ENCODE assay signal across 28 cellular contexts in genomic region chr10:93513091-93513490, GRCh38. TPM values are rescaled to one million over a fixed set of nuclear protein-coding genes. Genes with fewer than 3 reads are reported as not detected.
A peak's percentile ranks its signal among the peaks of the same experiment; 100 is the strongest.
DNase-seq lines count a peak whose midpoint lies in the region; ATAC-seq, FAIRE-seq and TF ChIP-seq lines count a peak whose summit lies in the region.
"Had no signal": no experiment of that assay in that cellular context is flagged by ENCODE, and none has a peak within 500 bp of the region (broad histone marks: within the 10 kb centered on the region; RNA-seq: fewer than 3 reads in every experiment).

No MANE protein-coding gene starts in this region.

- intact Hi-C loops in prostate gland (cut with DNase I): no loop called here

- no peaks in the 10 kb centered on the region for H3K9me3 ChIP-seq in prostate gland
- H3K9me3 ChIP-seq: Caco-2, Peyer's patch had no signal

- FAIRE-seq in RCC 7860 (lab: Jason Lieb, UNC): no peak
- FAIRE-seq: GM12891 had no signal

- TF ChIP-seq CTCF in brain microvascular endothelial cell (IDR thresholded peaks at IDR 0.05; ENCODE audit: low read depth, low read length, missing control alignments) (no peak), GM10266 (IDR thresholded peaks at IDR 0.05; ENCODE audit: control insufficient read depth, insufficient read depth, low read depth, missing control alignments) (no peak), prostate gland (IDR thresholded peaks at IDR 0.05) (no peak)

- peaks cover 0 to 7% (median 0%) of the 10 kb centered on the region in 3 donors for H3K4me1 Mint-ChIP-seq in T-cell

- DNase-seq in NCI-H187 treated with DMSO at 0.1 percent for 48 hours (lab: John Stamatoyannopoulos, UW) (peak; percentile 10), NCI-H187 (lab: John Stamatoyannopoulos, UW) (no peak), NCI-H82 (lab: John Stamatoyannopoulos, UW) (peak; percentile 68), brain microvascular endothelial cell (no peak), T-cell (no peak), GM10266 (ENCODE audit: extremely low spot score) (no peak), prostate gland (ENCODE audit: low spot score) (no peak), RCC 7860 (ENCODE audit: low spot score) (no peak)
- DNase-seq: Caco-2; CD8-positive, alpha-beta T cell; DMS 273 treated with DMSO at 0.1 percent for 48 hours; DMS79; GDM1; NCI-H1092; NCI-H1417 treated with DMSO at 0.1 percent for 48 hours; NCI-H1694 treated with DMSO at 0.1 percent for 48 hours; NCI-H446 treated with DMSO at 0.1 percent for 48 hours; NCI-H526; Peyer's patch; SIG-M5 had no signal

- H3K36me3 ChIP-seq in brain microvascular endothelial cell (replicated peaks) (peaks cover 4% of the 10 kb centered on the region), prostate gland (no peaks in the 10 kb centered on the region)
- H3K36me3 ChIP-seq: Peyer's patch had no signal

- no peaks in the 10 kb centered on the region for H3K36me3 Mint-ChIP-seq in T-cell
- H3K36me3 Mint-ChIP-seq: CD8-positive, alpha-beta T cell; IgD-negative memory B cell had no signal

- no peak overlapping the region for H3K4me3 Mint-ChIP-seq in T-cell
- H3K4me3 Mint-ChIP-seq: B cell; CD8-positive, alpha-beta T cell; IgD-negative memory B cell had no signal

- ATAC-seq in T-cell (replicated peaks in 1 of 4): no peak
- ATAC-seq: CD8-positive, alpha-beta T cell had no signal

- no peaks in the 10 kb centered on the region for H3K27me3 Mint-ChIP-seq in T-cell
- H3K27me3 Mint-ChIP-seq: B cell, IgD-negative memory B cell had no signal

- H3K27ac ChIP-seq in brain microvascular endothelial cell: peak overlapping the region; percentile 53
- H3K27ac ChIP-seq in prostate gland: no peak overlapping the region
- H3K27ac ChIP-seq: 22Rv1, C4-2B, KMS-11, Peyer's patch, SK-N-MC had no signal

- no peaks in the 10 kb centered on the region for H3K4me1 ChIP-seq in prostate gland (replicated peaks)
- H3K4me1 ChIP-seq: Peyer's patch had no signal

- in situ Hi-C loops in brain microvascular endothelial cell (cut with HindIII; ENCODE audit: low pct_ligation_motif_present, low sequenced_read_pairs): no loop called here

- CTCF ChIA-PET in T-cell (lab: Charles Lee): interaction anchor here (0.6 to 4.4 kb wide), 9 partner anchors 9 to 612 kb away, joined by 3 to 37 read pairs (median 4); no protein-coding TSS in a partner anchor

- POLR2A ChIA-PET in T-cell (lab: Charles Lee): no interaction called here

- no peak overlapping the region for H3K27ac Mint-ChIP-seq in T-cell
- H3K27ac Mint-ChIP-seq: B cell; CD8-positive, alpha-beta T cell; IgD-negative memory B cell had no signal

- no peaks in the 10 kb centered on the region for H3K9me3 Mint-ChIP-seq in T-cell
- H3K9me3 Mint-ChIP-seq: CD8-positive, alpha-beta T cell; IgD-negative memory B cell had no signal

- TF ChIP-seq POLR2A in prostate gland (IDR thresholded peaks at IDR 0.05): no peak

- H3K4me3 ChIP-seq in brain microvascular endothelial cell (ENCODE audit: low read depth, low read length) (no peak overlapping the region), prostate gland (no peak overlapping the region)
- H3K4me3 ChIP-seq: Peyer's patch, SK-N-MC had no signal

- WGBS in prostate gland: 3% methylated on average over 1 of the region's 1 CpG

- H3K27me3 ChIP-seq in brain microvascular endothelial cell (replicated peaks) (no peaks in the 10 kb centered on the region), prostate gland (replicated peaks; ENCODE audit: insufficient read depth) (no peaks in the 10 kb centered on the region)
- H3K27me3 ChIP-seq: Peyer's patch had no signal

RNA-seq across cellular contexts. Expression of gene CEP55, which starts 16.7 kb away (rescaled TPM):
- total RNA-seq in T-cell (under 1 TPM; 0.35 to 0.95 (median 0.49) TPM), prostate gland (1 to 10 TPM in 1 of 2 donors, under 1 TPM in 1; 0.14 to 4.7 TPM)

RNA-seq across cellular contexts. Expression of gene MYOF, which starts 31.0 kb away (rescaled TPM):
- total RNA-seq in T-cell (1 to 10 TPM in 1 of 5 donors, under 1 TPM in 4; 0.65 to 1.1 (median 0.86) TPM), prostate gland (10 to 100 TPM; 84.4 to 85.0 TPM)
- total RNA-seq: CD8-positive, alpha-beta T cell had no signal

RNA-seq across cellular contexts. Expression of gene FFAR4, which starts 53.4 kb away (rescaled TPM):
- total RNA-seq in T-cell (not detected), prostate gland (under 1 TPM in 1 of 2 donors, not detected in 1; 0.18 TPM)
- total RNA-seq: B cell; CD8-positive, alpha-beta T cell; OCI-LY7 had no signal

Comparison
In these comparisons a context has a peak if more than half of its experiments do, and no peak if none do; other contexts are left out.
1. DNase-seq: peak in NCI-H187 treated with DMSO at 0.1 percent for 48 hours (single experiment) and NCI-H82 (single experiment); none in NCI-H187 (0 of 2), brain microvascular endothelial cell (single experiment), T-cell (0 of 34), GM10266 (single experiment), prostate gland (single experiment) and RCC 7860 (single experiment).
2. RNA of gene MYOF, which starts 31.0 kb away (total RNA-seq): 84.4 to 85.0 TPM in prostate gland; 0.65 to 1.1 TPM in T-cell; every median in the first group is over 10 times any median in the second.